In genomic region chr2:98548920-98549818, GRCh38 we compare ENCODE assay signal across 13 cellular contexts. TPM values are rescaled to one million over a fixed set of nuclear protein-coding genes. Genes with fewer than 3 reads are reported as not detected.
DNase-seq lines count a peak whose midpoint lies in the region; ATAC-seq and TF ChIP-seq lines count a peak whose summit lies in the region.
"Had no signal": no experiment of that assay in that cellular context is flagged by ENCODE, and none has a peak within 500 bp of the region (broad histone marks: within the 10 kb centered on the region; RNA-seq: fewer than 3 reads in every experiment).

No MANE protein-coding gene starts in this region.

- ATAC-seq in HG02623 (IDR thresholded peaks at IDR 0.05; ENCODE audit: unreplicated experiment), result peak; percentile 64
- ATAC-seq: esophagus mucosa had no signal

- CTCF ChIA-PET in OCI-LY7 (lab: Charles Lee; ENCODE audit: unreplicated experiment), result no interaction called here

- H3K36me3 Mint-ChIP-seq in activated naive CD4-positive, alpha-beta T cell treated with anti-CD3 and anti-CD28 coated beads, Interleukin-2, amount 50 U/mL, for 24 hours, result peaks cover 13% of the 10 kb centered on the region
- H3K36me3 Mint-ChIP-seq in glutamatergic neuron (ENCODE audit: unreplicated experiment), result peaks cover 7% of the 10 kb centered on the region

- H3K4me1 Mint-ChIP-seq in activated naive CD4-positive, alpha-beta T cell treated with anti-CD3 and anti-CD28 coated beads, Interleukin-2, amount 50 U/mL, for 24 hours, result peaks cover 47% of the 10 kb centered on the region
- no peaks in the 10 kb centered on the region for H3K4me1 Mint-ChIP-seq in glutamatergic neuron (ENCODE audit: low read depth, unreplicated experiment)

- no peaks in the 10 kb centered on the region for H3K27me3 Mint-ChIP-seq in activated naive CD4-positive, alpha-beta T cell treated with anti-CD3 and anti-CD28 coated beads, Interleukin-2, amount 50 U/mL, for 24 hours
- H3K27me3 Mint-ChIP-seq in glutamatergic neuron (ENCODE audit: unreplicated experiment), result peaks cover 2% of the 10 kb centered on the region

- peaks cover 17% of the 10 kb centered on the region; the same call in 1 of the 2 replicates for H3K36me3 ChIP-seq in OCI-LY7 (ENCODE audit: insufficient read depth, low read length)
- H3K36me3 ChIP-seq: brain microvascular endothelial cell had no signal

- peaks cover 55% of the 10 kb centered on the region for H3K4me1 ChIP-seq in OCI-LY7 (ENCODE audit: insufficient read depth, low read length, poor library complexity, severe bottlenecking)

- no peak for DNase-seq in activated naive CD4-positive, alpha-beta T cell treated with Interleukin-2 at 50 U/mL for 16 hours
- DNase-seq in OCI-LY7 (ENCODE audit: low spot score), result peak; percentile 74
- DNase-seq in HCEC 1CT, result no peak
- no peak for DNase-seq in NCI-H1417 treated with DMSO at 0.1 percent for 48 hours (lab: John Stamatoyannopoulos, UW)
- no peak for DNase-seq in glutamatergic neuron
- no peak for DNase-seq in cardiac septum (ENCODE audit: low spot score)
- DNase-seq: activated CD4-positive, alpha-beta T cell treated with anti-CD3 and anti-CD28 coated beads, Interleukin-2, amount 50 U/mL, for 4 hours; brain microvascular endothelial cell; KG1; SIG-M5 had no signal

- no peaks in the 10 kb centered on the region for H3K9me3 ChIP-seq in OCI-LY7 (ENCODE audit: low read length)

- POLR2A ChIA-PET in OCI-LY7 (lab: Charles Lee), result interaction anchor here (1.2 kb wide), 1 partner anchor 10 kb away, joined by 4 read pairs; no protein-coding TSS in a partner anchor

- TF ChIP-seq CTCF in OCI-LY7 (conservative IDR thresholded peaks at IDR 0.05; ENCODE audit: low read length), result no peak
- TF ChIP-seq CTCF in glutamatergic neuron (IDR thresholded peaks at IDR 0.05; ENCODE audit: partially characterized antibody, unreplicated experiment), result no peak

- intact Hi-C loops in OCI-LY7 (cut with micrococcal nuclease; ENCODE audit: unreplicated experiment), result loop anchor here (5.0 kb wide), 1 partner anchor 107 kb away; the partner anchor contains the start of gene INPP4A
- intact Hi-C loops in cardiac septum (cut with DNase I), result no loop called here

- H3K4me2 ChIP-seq in OCI-LY7 (ENCODE audit: low read length), result peak overlapping the region; percentile 50

- no TSS peak for BruUV-seq in OCI-LY7 (replicated peaks; lab: Mats Ljungman, UMichigan)

- H3K9me3 Mint-ChIP-seq in activated naive CD4-positive, alpha-beta T cell treated with anti-CD3 and anti-CD28 coated beads, Interleukin-2, amount 50 U/mL, for 24 hours, result no peaks in the 10 kb centered on the region
- no peaks in the 10 kb centered on the region for H3K9me3 Mint-ChIP-seq in glutamatergic neuron (ENCODE audit: unreplicated experiment)

- peak overlapping the region; percentile 58 for H2AFZ ChIP-seq in OCI-LY7 (ENCODE audit: low read length)

- peak overlapping the region; percentile 30 for H3K27ac Mint-ChIP-seq in activated naive CD4-positive, alpha-beta T cell treated with anti-CD3 and anti-CD28 coated beads, Interleukin-2, amount 50 U/mL, for 24 hours
- no peak overlapping the region for H3K27ac Mint-ChIP-seq in glutamatergic neuron (ENCODE audit: unreplicated experiment)

- H4K20me1 ChIP-seq in OCI-LY7 (ENCODE audit: insufficient read depth, low read length), result no peaks in the 10 kb centered on the region

- H3K4me3 ChIP-seq in OCI-LY7 (ENCODE audit: low read depth, low read length, poor library complexity, severe bottlenecking), result peak overlapping the region; percentile 29

- H3K27ac ChIP-seq in OCI-LY7 (ENCODE audit: low read depth, low read length, poor library complexity, severe bottlenecking), result peak overlapping the region; percentile 81
- H3K27ac ChIP-seq: brain microvascular endothelial cell had no signal

- H3K79me2 ChIP-seq in OCI-LY7 (ENCODE audit: insufficient read depth, low read depth, low read length), result no peaks in the 10 kb centered on the region

- no peaks in the 10 kb centered on the region for H3K9me2 ChIP-seq in OCI-LY7 (ENCODE audit: insufficient read depth, low read length)

- no peak overlapping the region for H3K4me3 Mint-ChIP-seq in activated naive CD4-positive, alpha-beta T cell treated with anti-CD3 and anti-CD28 coated beads, Interleukin-2, amount 50 U/mL, for 24 hours
- no peak overlapping the region for H3K4me3 Mint-ChIP-seq in glutamatergic neuron (ENCODE audit: unreplicated experiment)

RNA-seq across cellular contexts. Expression of gene COA5, which starts 59.1 kb away (rescaled TPM):
- 40.0 and 50.1 TPM in 2 replicates for total RNA-seq in OCI-LY7 (2014; rRNA removed; shearing (Covaris generic))
- total RNA-seq in OCI-LY7 (2022) (32.8 and 33.6 TPM in 2 replicates), glutamatergic neuron (ENCODE audit: unreplicated experiment) (29.6 TPM), cardiac septum (28.3 TPM)

RNA-seq across cellular contexts. Expression of gene UNC50, which starts 59.2 kb away (rescaled TPM):
- total RNA-seq in OCI-LY7 (2014; rRNA removed; shearing (Covaris generic)), result 19.2 and 24.4 TPM in 2 replicates
- 33.3 and 33.7 TPM in 2 replicates for total RNA-seq in OCI-LY7 (2022)
- total RNA-seq in glutamatergic neuron (ENCODE audit: unreplicated experiment), result 43.0 TPM
- total RNA-seq in cardiac septum, result 27.9 TPM
